8 cellular contexts compared by ENCODE assay signal in genomic region chr11:48109046-48109666, GRCh38.
DNase-seq lines count a peak whose midpoint lies in the region; ATAC-seq and TF ChIP-seq lines count a peak whose summit lies in the region.

No MANE protein-coding gene starts in this region.

- no peaks in the 10 kb centered on the region for H3K79me2 ChIP-seq in DOHH2 (ENCODE audit: control insufficient read depth, low read length)
- peaks cover 41% of the 10 kb centered on the region for H3K79me2 ChIP-seq in PC-3 (ENCODE audit: low read length)

- H3K27ac ChIP-seq in DOHH2 (ENCODE audit: low read depth, low read length), result peak overlapping the region; percentile 72
- H3K27ac ChIP-seq in PC-3 (ENCODE audit: low read length), result peak overlapping the region; percentile 72
- H3K27ac ChIP-seq in lower lobe of right lung, result no peak overlapping the region
- H3K27ac ChIP-seq in upper lobe of left lung, result peak overlapping the region; percentile 20 to 60 (median 50)

- H3K36me3 ChIP-seq in DOHH2 (ENCODE audit: control insufficient read depth, low read length), result no peaks in the 10 kb centered on the region
- H3K36me3 ChIP-seq in PC-3 (ENCODE audit: low read depth, low read length), result peaks cover 8% of the 10 kb centered on the region
- peaks cover 6% of the 10 kb centered on the region for H3K36me3 ChIP-seq in lower lobe of right lung
- no peaks in the 10 kb centered on the region for H3K36me3 ChIP-seq in upper lobe of left lung

- peaks cover 66% of the 10 kb centered on the region for H3K4me1 ChIP-seq in DOHH2 (ENCODE audit: control insufficient read depth, low read length)
- H3K4me1 ChIP-seq in PC-3 (ENCODE audit: insufficient read depth, low read length), result peaks cover 24% of the 10 kb centered on the region
- H3K4me1 ChIP-seq in lower lobe of right lung, result peaks cover 30% of the 10 kb centered on the region
- H3K4me1 ChIP-seq in upper lobe of left lung, result peaks cover 14 to 25% (median 20%) of the 10 kb centered on the region in 4 donors

- TF ChIP-seq RAD21 in Ishikawa (IDR thresholded peaks at IDR 0.05; ENCODE audit: low read depth), result peak; percentile 61

- no peak for TF ChIP-seq EP300 in Ishikawa (IDR thresholded peaks at IDR 0.05; ENCODE audit: borderline replicate concordance)
- TF ChIP-seq EP300 in upper lobe of left lung (IDR thresholded peaks at IDR 0.05), result no peak

- H3K27me3 ChIP-seq in DOHH2 (ENCODE audit: control insufficient read depth, low read length) (no peaks in the 10 kb centered on the region), PC-3 (ENCODE audit: low read length) (no peaks in the 10 kb centered on the region), lower lobe of right lung (ENCODE audit: low read depth) (no peaks in the 10 kb centered on the region), upper lobe of left lung (no peaks in the 10 kb centered on the region)

- H4K20me1 ChIP-seq in DOHH2 (ENCODE audit: control insufficient read depth, insufficient read depth, low read depth, low read length) (no peaks in the 10 kb centered on the region), PC-3 (ENCODE audit: low read length) (no peaks in the 10 kb centered on the region)

- intact Hi-C loops in PC-3 (cut with micrococcal nuclease), result loop anchor here (1.0 to 5.0 kb wide), 3 partner anchors 16 to 252 kb away; no protein-coding TSS in a partner anchor
- intact Hi-C loops in lower lobe of right lung (cut with DNase I), result no loop called here

- no peaks in the 10 kb centered on the region for H3K9me2 ChIP-seq in DOHH2 (replicated peaks; ENCODE audit: control insufficient read depth, low read length)
- H3K9me2 ChIP-seq in PC-3 (replicated peaks; ENCODE audit: low read length), result no peaks in the 10 kb centered on the region

- peak; percentile 69 for ATAC-seq in PC-3
- peak; percentile 44 to 78 for ATAC-seq in lower lobe of right lung
- peak; percentile 23 to 74 for ATAC-seq in upper lobe of left lung (ENCODE audit: low FRiP score in 2 of 2)

- no peaks in the 10 kb centered on the region for H3K9me3 ChIP-seq in DOHH2 (ENCODE audit: control insufficient read depth, insufficient read depth, low read length)
- no peaks in the 10 kb centered on the region for H3K9me3 ChIP-seq in PC-3 (ENCODE audit: low read length)
- H3K9me3 ChIP-seq in lower lobe of right lung, result no peaks in the 10 kb centered on the region
- no peaks in the 10 kb centered on the region for H3K9me3 ChIP-seq in upper lobe of left lung

- peak overlapping the region; percentile 72 for H3K4me3 ChIP-seq in DOHH2 (ENCODE audit: low read length)
- H3K4me3 ChIP-seq in PC-3 (ENCODE audit: low read length), result peak overlapping the region; percentile 52; the same call in 1 of the 2 replicates
- peak overlapping the region; percentile 35 for H3K4me3 ChIP-seq in lower lobe of right lung
- peak overlapping the region in 3 of 4 donors; percentile 8 to 39 (median 31) for H3K4me3 ChIP-seq in upper lobe of left lung

- H3F3A ChIP-seq in DOHH2 (ENCODE audit: control insufficient read depth, insufficient read depth) (peaks cover 3% of the 10 kb centered on the region; the same call in 1 of the 2 replicates), PC-3 (ENCODE audit: low read length, unreplicated experiment) (no peaks in the 10 kb centered on the region)

- TF ChIP-seq POLR2A in upper lobe of left lung (IDR thresholded peaks at IDR 0.05), result no peak

- CTCF ChIA-PET in PC-3 (lab: Charles Lee), result interaction anchor here (0.6 to 1.2 kb wide), 7 partner anchors 15 to 177 kb away, joined by 3 to 19 read pairs (median 4); partner anchors contain the start of gene PTPRJ

- BruUV-seq in PC-3 (replicated peaks; lab: Mats Ljungman, UMichigan), result no TSS peak

- TF ChIP-seq CTCF in DOHH2 (IDR thresholded peaks at IDR 0.05; ENCODE audit: low read depth, low read length, poor library complexity, severe bottlenecking), result no peak
- TF ChIP-seq CTCF in PC-3 (conservative IDR thresholded peaks at IDR 0.05; ENCODE audit: low read depth, low read length), result peak; percentile 34
- peak; percentile 39 for TF ChIP-seq CTCF in lower lobe of right lung (IDR thresholded peaks at IDR 0.05)
- TF ChIP-seq CTCF in upper lobe of left lung (IDR thresholded peaks at IDR 0.05), result peak in 4 of 6 experiments; percentile 26 to 43 (median 36)

- POLR2A ChIA-PET in PC-3 (lab: Charles Lee; ENCODE audit: unreplicated experiment), result interaction anchor here (0.7 kb wide), 1 partner anchor 249 kb away, joined by 6 read pairs; no protein-coding TSS in a partner anchor

- H3K4me2 ChIP-seq in DOHH2 (ENCODE audit: low read length) (peak overlapping the region; percentile 93), PC-3 (ENCODE audit: low read length) (peak overlapping the region; percentile 80)

- DNase-seq in PC-3 (peak; percentile 69), cerebellum (ENCODE audit: low spot score) (peak; percentile 73), lower lobe of right lung (no peak), upper lobe of left lung (no peak), NK-92 (lab: John Stamatoyannopoulos, UW; ENCODE audit: unreplicated experiment) (no peak)
- no peak for DNase-seq in stimulated activated CD4-positive, alpha-beta T cell treated with anti-CD3 and anti-CD28 coated beads, Interleukin-4, amount 100 ng/mL, for 4 hours

- H3K9ac ChIP-seq in PC-3 (ENCODE audit: low read length), result peak overlapping the region; percentile 60

- H2AFZ ChIP-seq in PC-3 (ENCODE audit: low read length), result no peak overlapping the region

- WGBS in upper lobe of left lung, 2 donors, result 81 to 87% methylated on average over 5 of the region's 5 CpGs

TF ChIP-seq in Ishikawa, 13 proteins besides CTCF, POLR2A, EP300 and RAD21:
- TF ChIP-seq NFIC (IDR thresholded peaks at IDR 0.05) (no peak), TCF12 (IDR thresholded peaks at IDR 0.05; ENCODE audit: low read depth) (no peak), REST (IDR thresholded peaks at IDR 0.05; ENCODE audit: low read depth) (no peak), YY1 (IDR thresholded peaks at IDR 0.05; ENCODE audit: low read depth) (no peak), USF1 (IDR thresholded peaks at IDR 0.05) (no peak), TEAD4 (IDR thresholded peaks at IDR 0.05) (no peak)

Comparison
In these comparisons a context has a peak if more than half of its experiments do, and no peak if none do; other contexts are left out.
1. DNase-seq: peak in PC-3 (single experiment) and cerebellum (single experiment); none in lower lobe of right lung (single experiment), upper lobe of left lung (0 of 2), NK-92 (single experiment) and stimulated activated CD4-positive, alpha-beta T cell treated with anti-CD3 and anti-CD28 coated beads, Interleukin-4, amount 100 ng/mL, for 4 hours (0 of 2).
2. Peak in every context shown above with its lines, with median percentiles within 50 percentile points of each other: H3K4me3 ChIP-seq and ATAC-seq.